In the genomic region with DNA sequence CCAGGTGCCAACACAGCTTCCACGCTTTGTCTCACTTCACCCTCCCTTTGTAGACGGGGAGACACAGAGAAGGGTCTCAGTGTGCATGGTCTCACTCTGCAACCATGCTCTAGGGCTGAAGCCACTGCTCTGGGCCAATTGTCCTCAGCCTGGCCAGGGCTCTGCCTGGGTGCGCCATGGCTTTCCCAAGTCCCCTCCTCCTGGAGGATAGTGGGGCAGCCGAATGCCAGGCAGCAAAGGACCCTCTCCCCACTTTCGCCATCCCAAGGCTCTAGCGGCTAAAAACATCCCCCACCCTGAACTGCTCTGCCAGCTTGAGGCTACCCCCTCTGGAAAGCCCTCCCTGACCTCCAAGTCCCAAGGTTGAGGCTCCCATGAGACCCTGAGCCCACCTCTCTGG, we compare ENCODE assay signal across 23 cellular contexts. TPM values are rescaled to one million over a fixed set of nuclear protein-coding genes. Genes with fewer than 3 reads are reported as not detected.
"Had no signal": no experiment of that assay in that cellular context is flagged by ENCODE, and none has a peak within 500 bp of the region (broad histone marks: within the 10 kb centered on the region; RNA-seq: fewer than 3 reads in every experiment).

No MANE protein-coding gene starts in this region.

- H3K9me3 Mint-ChIP-seq: activated CD4-positive, alpha-beta memory T cell treated with anti-CD3 and anti-CD28 coated beads, Interleukin-2, amount 10 ng/mL, durations not matched to agents 7 days and 5 days; activated naive CD4-positive, alpha-beta T cell treated with anti-CD3 and anti-CD28 coated beads, Interleukin-2, amount 50 U/mL, for 24 hours; effector memory CD8-positive, alpha-beta T cell; mesothelial cell of epicardium; natural killer cell; T-helper 1 cell treated with Interleukin-12 subunit alpha and Interleukin-12 subunit beta and Interleukin-4 antibody, amounts not matched to agents 30 μg/mL and 1 μg/mL, for 36 hours had no signal

- DNase-seq: activated CD4-positive, alpha-beta memory T cell treated with anti-CD3 and anti-CD28 coated beads, Interleukin-2, amount 10 ng/mL, durations not matched to agents 7 days and 5 days; activated CD4-positive, alpha-beta T cell treated with anti-CD3 and anti-CD28 coated beads, Interleukin-2, amount 10 ng/mL, durations not matched to agents 24 days and 14 days; activated effector memory CD4-positive, alpha-beta T cell treated with anti-CD3 and anti-CD28 coated beads, Interleukin-2, amount 50 U/mL, for 16 hours; activated T-cell treated with anti-CD3 and anti-CD28 coated beads, Interleukin-2, amount 50 U/mL, for 72 hours; anterior cingulate cortex; caudate nucleus; effector memory CD8-positive, alpha-beta T cell; heart right ventricle; mammary epithelial cell; natural killer cell; ovary; psoas muscle; stimulated activated CD4-positive, alpha-beta T cell treated with anti-CD3 and anti-CD28 coated beads, Interleukin-4, amount 100 ng/mL, for 24 hours; stimulated activated naive CD4-positive, alpha-beta T cell treated with Interleukin-2 at 50 U/mL for 16 hours; T1000; tibial artery; uterus had no signal

- H3K36me3 ChIP-seq: heart right ventricle, ovary, right atrium auricular region, tibial artery, uterus had no signal

- H3K27ac ChIP-seq: heart right ventricle, ovary, psoas muscle, right atrium auricular region, tibial artery, uterus had no signal

- H3K4me1 Mint-ChIP-seq: activated CD4-positive, alpha-beta memory T cell treated with anti-CD3 and anti-CD28 coated beads, Interleukin-2, amount 10 ng/mL, durations not matched to agents 7 days and 5 days; activated CD4-positive, alpha-beta T cell treated with anti-CD3 and anti-CD28 coated beads, Interleukin-2, amount 10 ng/mL, durations not matched to agents 24 days and 14 days; activated naive CD4-positive, alpha-beta T cell treated with anti-CD3 and anti-CD28 coated beads, Interleukin-2, amount 50 U/mL, for 24 hours; natural killer cell had no signal

- H3K27ac Mint-ChIP-seq: activated CD4-positive, alpha-beta memory T cell treated with anti-CD3 and anti-CD28 coated beads, Interleukin-2, amount 10 ng/mL, durations not matched to agents 7 days and 5 days; activated CD4-positive, alpha-beta T cell treated with anti-CD3 and anti-CD28 coated beads, Interleukin-2, amount 10 ng/mL, durations not matched to agents 24 days and 14 days; activated naive CD4-positive, alpha-beta T cell treated with anti-CD3 and anti-CD28 coated beads, Interleukin-2, amount 50 U/mL, for 24 hours; activated T-cell treated with anti-CD3 and anti-CD28 coated beads, Interleukin-2, amount 50 U/mL, for 72 hours; effector memory CD8-positive, alpha-beta T cell; natural killer cell; T-helper 1 cell treated with Interleukin-12 subunit alpha and Interleukin-12 subunit beta and Interleukin-4 antibody, amounts not matched to agents 30 μg/mL and 1 μg/mL, for 36 hours had no signal

- H3K4me3 Mint-ChIP-seq: activated CD4-positive, alpha-beta memory T cell treated with anti-CD3 and anti-CD28 coated beads, Interleukin-2, amount 10 ng/mL, durations not matched to agents 7 days and 5 days; activated CD4-positive, alpha-beta T cell treated with anti-CD3 and anti-CD28 coated beads, Interleukin-2, amount 10 ng/mL, durations not matched to agents 24 days and 14 days; activated naive CD4-positive, alpha-beta T cell treated with anti-CD3 and anti-CD28 coated beads, Interleukin-2, amount 50 U/mL, for 24 hours; activated T-cell treated with anti-CD3 and anti-CD28 coated beads, Interleukin-2, amount 50 U/mL, for 72 hours; brain; effector memory CD8-positive, alpha-beta T cell; mesothelial cell of epicardium; natural killer cell; T-helper 1 cell treated with Interleukin-12 subunit alpha and Interleukin-12 subunit beta and Interleukin-4 antibody, amounts not matched to agents 30 μg/mL and 1 μg/mL, for 36 hours had no signal

- H3K9me3 ChIP-seq: heart right ventricle, ovary, psoas muscle, right atrium auricular region, tibial artery, uterus had no signal

- H3K36me3 Mint-ChIP-seq: activated naive CD4-positive, alpha-beta T cell treated with anti-CD3 and anti-CD28 coated beads, Interleukin-2, amount 50 U/mL, for 24 hours; brain; mesothelial cell of epicardium; natural killer cell had no signal

- H3K4me3 ChIP-seq: heart right ventricle, ovary, psoas muscle, right atrium auricular region, tibial artery, uterus had no signal

- H3K27me3 Mint-ChIP-seq: activated CD4-positive, alpha-beta T cell treated with anti-CD3 and anti-CD28 coated beads, Interleukin-2, amount 10 ng/mL, durations not matched to agents 24 days and 14 days; activated naive CD4-positive, alpha-beta T cell treated with anti-CD3 and anti-CD28 coated beads, Interleukin-2, amount 50 U/mL, for 24 hours had no signal

- ATAC-seq: activated CD4-positive, CD25-positive, alpha-beta regulatory T cell treated with anti-CD3 and anti-CD28 coated beads, Interleukin-2, amount 50 U/mL, for 24 hours; activated T-cell treated with anti-CD3 and anti-CD28 coated beads, Interleukin-2, amount 50 U/mL, for 72 hours; effector memory CD8-positive, alpha-beta T cell; heart right ventricle; natural killer cell; psoas muscle had no signal

- H3K4me1 ChIP-seq: psoas muscle, uterus had no signal

- H3K27me3 ChIP-seq: heart right ventricle, ovary, right atrium auricular region, uterus had no signal

RNA-seq across cellular contexts. Expression of gene MYEOV, which starts 20.4 kb away (rescaled TPM):
- total RNA-seq: activated CD4-positive, alpha-beta memory T cell treated with anti-CD3 and anti-CD28 coated beads, Interleukin-2, amount 10 ng/mL, durations not matched to agents 7 days and 5 days; heart right ventricle had no signal
